ENCODE assay signal across 21 cellular contexts in genomic region chr11:126398296-126398695, GRCh38. TPM values are rescaled to one million over a fixed set of nuclear protein-coding genes. Genes with fewer than 3 reads are reported as not detected.
DNase-seq lines count a peak whose midpoint lies in the region; ATAC-seq, FAIRE-seq and TF ChIP-seq lines count a peak whose summit lies in the region.
"Had no signal": no experiment of that assay in that cellular context is flagged by ENCODE, and none has a peak within 500 bp of the region (broad histone marks: within the 10 kb centered on the region; RNA-seq: fewer than 3 reads in every experiment).

No MANE protein-coding gene starts in this region.

- DNase-seq in H7 (peak; percentile 6), H1 (ENCODE audit: low read depth in 1 of 2, low spot score in 2 of 2) (no peak), posterior vena cava (ENCODE audit: low spot score) (peak; percentile 46), upper lobe of right lung (peak; percentile 40), DMS53 treated with DMSO at 0.1 percent for 48 hours (lab: John Stamatoyannopoulos, UW; ENCODE audit: unreplicated experiment) (no peak), erythroblast (lab: John Stamatoyannopoulos, UW) (no peak), NCI-H146 (lab: John Stamatoyannopoulos, UW) (no peak)
- DNase-seq: Caco-2; CD4-positive, CD25-positive, alpha-beta regulatory T cell; CD8-positive, alpha-beta T cell; DMS153; DMS79; EL; GDM1; GM23248; HFFc6 had no signal

- no peak for TF ChIP-seq RAD21 in H1 (IDR thresholded peaks at IDR 0.05 in 1 of 2, conservative IDR thresholded peaks at IDR 0.05 in 1 of 2; ENCODE audit: low read depth in 2 of 2, low read length in 2 of 2)

- no peak overlapping the region for H2BK120ac ChIP-seq in H1 (replicated peaks; ENCODE audit: low read depth, low read length)

- H3K27ac ChIP-seq in H1 (ENCODE audit: low read depth, low read length) (no peak overlapping the region), upper lobe of right lung (no peak overlapping the region)
- H3K27ac ChIP-seq: BLaER1, C4-2B, GM23248 had no signal

- H3K4me2 ChIP-seq in H1 (ENCODE audit: insufficient read depth in 1 of 2, low read depth in 2 of 2, low read length in 2 of 2): no peak overlapping the region
- H3K4me2 ChIP-seq: BLaER1 had no signal

- no peak overlapping the region for H2AFZ ChIP-seq in H1 (ENCODE audit: low read length)
- H2AFZ ChIP-seq: GM23248 had no signal

- H3K23ac ChIP-seq in H1 (ENCODE audit: insufficient read length): no peak overlapping the region

- H3K4me3 ChIP-seq in H7 (ENCODE audit: insufficient read depth, low read depth, low read length): no peak overlapping the region
- no peak overlapping the region for H3K4me3 ChIP-seq in H1 (ENCODE audit: extremely low read depth in 1 of 4, insufficient read depth in 2 of 4, low read depth in 3 of 4, low read length in 4 of 4)
- no peak overlapping the region for H3K4me3 ChIP-seq in upper lobe of right lung
- H3K4me3 ChIP-seq: BLaER1, GM12878, GM23248, HAP-1 had no signal

- FAIRE-seq in H1 (lab: Jason Lieb, UNC): no peak
- FAIRE-seq: GM12878, GM19239 had no signal

- H4K5ac ChIP-seq in H1 (ENCODE audit: insufficient read length, low read depth, low read length): no peak overlapping the region

- H2BK20ac ChIP-seq in H1 (ENCODE audit: low read length): no peak overlapping the region

- H3K36me3 ChIP-seq in H7 (replicated peaks; ENCODE audit: control insufficient read depth, insufficient read depth, low read length): no peaks in the 10 kb centered on the region
- no peaks in the 10 kb centered on the region for H3K36me3 ChIP-seq in H1 (ENCODE audit: control insufficient read depth in 2 of 4, insufficient read depth in 4 of 4, low read length in 3 of 4)
- no peaks in the 10 kb centered on the region for H3K36me3 ChIP-seq in upper lobe of right lung
- H3K36me3 ChIP-seq: HAP-1 had no signal

- H3K79me2 ChIP-seq in H1 (ENCODE audit: control insufficient read depth in 1 of 2, insufficient read depth in 2 of 2, low read length in 2 of 2): no peaks in the 10 kb centered on the region; a peak in 1 of 4 replicates

- TF ChIP-seq POLR2A in H1 (IDR thresholded peaks at IDR 0.05; ENCODE audit: control extremely low read depth in 1 of 2, low read depth in 2 of 2, low read length in 2 of 2) (no peak), erythroblast (IDR thresholded peaks at IDR 0.05; ENCODE audit: low read length) (no peak)

- H3K9me3 ChIP-seq in H1 (ENCODE audit: insufficient read depth in 2 of 2, low read depth in 1 of 2, low read length in 1 of 2) (no peaks in the 10 kb centered on the region), upper lobe of right lung (no peaks in the 10 kb centered on the region)
- H3K9me3 ChIP-seq: BLaER1, HAP-1 had no signal

- H4K91ac ChIP-seq in H1 (replicated peaks; ENCODE audit: insufficient read length, low read length): no peak overlapping the region

- H3K23me2 ChIP-seq in H1 (ENCODE audit: low read depth, low read length): no peaks in the 10 kb centered on the region

- TF ChIP-seq EP300 in H1 (IDR thresholded peaks at IDR 0.05; ENCODE audit: borderline replicate concordance in 1 of 2, low read depth in 2 of 2, low read length in 2 of 2): no peak

- H3K9ac ChIP-seq in H1 (replicated peaks in 1 of 4; ENCODE audit: extremely low read depth in 1 of 4, low read depth in 3 of 4, low read length in 3 of 4): no peak overlapping the region
- H3K9ac ChIP-seq: BLaER1, GM23248 had no signal

- no peak overlapping the region for H3K18ac ChIP-seq in H1 (ENCODE audit: extremely low read depth, low read length)

- H2BK12ac ChIP-seq in H1 (ENCODE audit: low read depth, low read length): no peak overlapping the region

- no peaks in the 10 kb centered on the region for H4K20me1 ChIP-seq in H1 (replicated peaks in 1 of 2; ENCODE audit: control insufficient read depth in 1 of 2, insufficient read depth in 2 of 2, low read length in 2 of 2)

- H2BK15ac ChIP-seq in H1 (ENCODE audit: low read length): no peak overlapping the region

- no peak overlapping the region for H2AK5ac ChIP-seq in H1 (ENCODE audit: low read depth, low read length)

- intact Hi-C loops in posterior vena cava (cut with DNase I): no loop called here
- intact Hi-C loops in upper lobe of right lung (cut with DNase I): no loop called here

- POLR2A ChIA-PET in H1 (lab: Charles Lee; ENCODE audit: partially characterized antibody): no interaction called here

- 84% methylated on average over 4 of the region's 4 CpGs; no CpG with 5 or more reads in 1 of the 2 experiments for WGBS in H1 (ENCODE audit: extremely low coverage in 1 of 2, insufficient coverage in 1 of 2, insufficient read length in 1 of 2, insufficient replicate concordance in 2 of 2, low coverage in 1 of 2, low lambda C conversion rate in 2 of 2, missing lambda C conversion rate in 1 of 2), 2 experiments

- ATAC-seq in upper lobe of right lung: no peak
- ATAC-seq: CD8-positive, alpha-beta T cell; GM12878 had no signal

- no peak overlapping the region for H3K4ac ChIP-seq in H1 (replicated peaks; ENCODE audit: insufficient read length, low read depth, low read length)

- no peak overlapping the region for H3K56ac ChIP-seq in H1 (replicated peaks; ENCODE audit: insufficient read length, low read depth, low read length)

- H3K27me3 ChIP-seq in H7 (ENCODE audit: control insufficient read depth, insufficient read depth, low read length) (no peaks in the 10 kb centered on the region), H1 (replicated peaks in 1 of 4; ENCODE audit: control insufficient read depth in 3 of 4, extremely low read depth in 1 of 4, insufficient read depth in 3 of 4, low read length in 3 of 4) (no peaks in the 10 kb centered on the region), upper lobe of right lung (no peaks in the 10 kb centered on the region)
- H3K27me3 ChIP-seq: BLaER1 had no signal

- TF ChIP-seq CTCF in H1 (IDR thresholded peaks at IDR 0.05; ENCODE audit: control extremely low read depth in 1 of 3, insufficient read depth in 1 of 3, low read depth in 1 of 3, low read length in 3 of 3) (no peak), upper lobe of right lung (IDR thresholded peaks at IDR 0.05) (no peak)

- CTCF ChIA-PET in H1 (lab: Charles Lee; ENCODE audit: partially characterized antibody): interaction anchor here (1.1 kb wide), 1 partner anchor 90 kb away, joined by 4 read pairs; no protein-coding TSS in a partner anchor

- H4K8ac ChIP-seq in H1 (ENCODE audit: extremely low read depth, insufficient read depth, low read length): peak overlapping the region; percentile 53; the same call in 1 of the 2 replicates

- H2BK5ac ChIP-seq in H1 (ENCODE audit: low read depth, low read length): no peak overlapping the region

- H3K79me1 ChIP-seq in H1 (ENCODE audit: low read depth, low read length): no peaks in the 10 kb centered on the region; the same call in 1 of the 2 replicates

- no peak overlapping the region for H3K14ac ChIP-seq in H1 (ENCODE audit: insufficient read length)

- H3K4me1 ChIP-seq in H1 (replicated peaks in 1 of 4; ENCODE audit: control insufficient read depth in 3 of 4, insufficient read depth in 4 of 4, low read length in 3 of 4): peaks cover 0 to 7% (median 4%) of the 10 kb centered on the region in 4 experiments; a peak in 4 of 7 replicates
- H3K4me1 ChIP-seq in upper lobe of right lung: no peaks in the 10 kb centered on the region

TF ChIP-seq in H1, 55 proteins besides CTCF, POLR2A, EP300 and RAD21:
- TF ChIP-seq JUN (IDR thresholded peaks at IDR 0.05; ENCODE audit: low read depth, low read length): no peak
- TF ChIP-seq KDM4A (IDR thresholded peaks at IDR 0.05; ENCODE audit: low read depth, low read length, severe bottlenecking): no peak
- TF ChIP-seq PHF8 (conservative IDR thresholded peaks at IDR 0.05; ENCODE audit: low read depth, low read length): no peak
- no peak for TF ChIP-seq SUZ12 (IDR thresholded peaks at IDR 0.05; ENCODE audit: low read length)
- no peak for TF ChIP-seq RXRA (IDR thresholded peaks at IDR 0.05; ENCODE audit: insufficient read depth, low read depth, low read length)
- TF ChIP-seq SIRT6 (IDR thresholded peaks at IDR 0.05; ENCODE audit: low read length): no peak
- TF ChIP-seq E2F6 (IDR thresholded peaks at IDR 0.05): no peak
- TF ChIP-seq POU5F1 (IDR thresholded peaks at IDR 0.05; ENCODE audit: low read depth, low read length): no peak
- TF ChIP-seq SP1 (IDR thresholded peaks at IDR 0.05; ENCODE audit: low read depth, low read length): no peak
- no peak for TF ChIP-seq ATF3 (IDR thresholded peaks at IDR 0.05; ENCODE audit: insufficient read depth, low read depth, low read length)
TF ChIP-seq in H1: peak in this region for 0.

RNA-seq across cellular contexts. Expression of gene ST3GAL4, which starts 42.8 kb away (rescaled TPM):
- 16.0 and 19.4 TPM in 2 replicates for total RNA-seq in H7 (2014; rRNA removed; shearing (Covaris generic))
- 15.6 and 16.0 TPM in 2 replicates for total RNA-seq in H1 (2021; fragmentation: NEBNext Ultra II Directional; extraction: Animal tissue kit (Norgen Biotek cat#: 25700))
- 20.0 and 21.0 TPM in 2 replicates for polyA plus RNA-seq in H1 (2011; rRNA removed)
- 18.8 TPM for polyA plus RNA-seq in H1 (2011; cell fraction: cytosol; rRNA removed)
- 27.9 TPM for polyA plus RNA-seq in H1 (2011; cell fraction: nucleus; rRNA removed)
- polyA plus RNA-seq in H1 (2012, experiment 1 of 2): 12.9 to 18.6 TPM (median 15.3 TPM) in 4 replicates
- 18.2 TPM for polyA plus RNA-seq in H1 (2012, experiment 2 of 2)
- 12.5 TPM for polyA plus RNA-seq in H1 (2013, experiment 1 of 2)
- 12.9 TPM for polyA plus RNA-seq in H1 (2013, experiment 2 of 2)
- polyA minus RNA-seq in H1 (2011; rRNA and poly(A)+ RNA removed): 15.7 and 16.0 TPM in 2 replicates
- 5.8 TPM for polyA minus RNA-seq in H1 (2011; cell fraction: cytosol; rRNA and poly(A)+ RNA removed)
- 14.6 TPM for polyA minus RNA-seq in H1 (2011; cell fraction: nucleus; rRNA and poly(A)+ RNA removed)
- total RNA-seq in posterior vena cava (10 to 100 TPM; 36.8 to 44.6 TPM), upper lobe of right lung (39.2 TPM)

Comparison
In these comparisons a context has a peak if more than half of its experiments do, and no peak if none do; other contexts are left out.
1. DNase-seq: peak in H7 (single experiment), posterior vena cava (single experiment) and upper lobe of right lung (single experiment); none in H1 (0 of 2), DMS53 treated with DMSO at 0.1 percent for 48 hours (single experiment), erythroblast (0 of 2) and NCI-H146 (single experiment).